ENCODE assay signal across 10 cellular contexts in genomic region chr2:64666810-64667438, GRCh38. TPM values are rescaled to one million over a fixed set of nuclear protein-coding genes. Genes with fewer than 3 reads are reported as not detected.
DNase-seq lines count a peak whose midpoint lies in the region; ATAC-seq and TF ChIP-seq lines count a peak whose summit lies in the region.
"Had no signal": no experiment of that assay in that cellular context is flagged by ENCODE, and none has a peak within 500 bp of the region (broad histone marks: within the 10 kb centered on the region; RNA-seq: fewer than 3 reads in every experiment).

No MANE protein-coding gene starts in this region.

- POLR2A ChIA-PET in CD4-positive, alpha-beta memory T cell (lab: Charles Lee; ENCODE audit: partially characterized antibody), result interaction anchor here (0.6 to 7.5 kb wide), 9 partner anchors 10 to 143 kb away, joined by 3 to 158 read pairs (median 6); partner anchors contain the start of genes AFTPH and SERTAD2

- ATAC-seq in GM19043 (IDR thresholded peaks at IDR 0.05; ENCODE audit: low read depth, unreplicated experiment), result peak; percentile 62
- ATAC-seq in HG03432 (IDR thresholded peaks at IDR 0.05; ENCODE audit: unreplicated experiment), result peak; percentile 84

- no peaks in the 10 kb centered on the region for H3K9me3 ChIP-seq in CD4-positive, alpha-beta memory T cell (ENCODE audit: control insufficient read depth in 1 of 2, low read length in 2 of 2)

- DNase-seq in CD4-positive, alpha-beta memory T cell, result peak in 3 of 5 donors; percentile 12 to 25 (median 18)
- DNase-seq in mesothelial cell of epicardium (ENCODE audit: low spot score in 2 of 2, unreplicated experiment in 2 of 2) (no peak), NCI-H345 treated with DMSO at 0.1 percent for 48 hours (lab: John Stamatoyannopoulos, UW; ENCODE audit: unreplicated experiment) (no peak), NCI-H446 treated with DMSO at 0.1 percent for 48 hours (lab: John Stamatoyannopoulos, UW) (no peak)
- DNase-seq in stimulated activated CD4-positive, alpha-beta T cell treated with anti-CD3 and anti-CD28 coated beads, Interleukin-2, amount 100 ng/mL, for 24 hours, result no peak
- DNase-seq: anterior cingulate cortex had no signal

- H3K27me3 ChIP-seq in CD4-positive, alpha-beta memory T cell (ENCODE audit: insufficient read depth, low read length), result no peaks in the 10 kb centered on the region

- H3K9me3 Mint-ChIP-seq in CD4-positive, alpha-beta memory T cell, result peaks cover 0 to 3% (median 0%) of the 10 kb centered on the region in 8 donors
- H3K9me3 Mint-ChIP-seq in dendritic cell treated with granulocyte-macrophage colony-stimulating factor and Interleukin-4, amounts not matched to agents 40 ng/mL and 50 ng/mL, for 4 days, result no peaks in the 10 kb centered on the region
- no peaks in the 10 kb centered on the region for H3K9me3 Mint-ChIP-seq in mesothelial cell of epicardium

- intact Hi-C loops in CD4-positive, alpha-beta memory T cell (cut with micrococcal nuclease), result loop anchor here (1.0 to 5.0 kb wide), 2 partner anchors 12 to 35 kb away; no protein-coding TSS in a partner anchor
- intact Hi-C loops in dendritic cell treated with granulocyte-macrophage colony-stimulating factor and Interleukin-4, amounts not matched to agents 40 ng/mL and 50 ng/mL, for 4 days (cut with micrococcal nuclease), result no loop called here

- H3K4me3 ChIP-seq in CD4-positive, alpha-beta memory T cell (ENCODE audit: low read length in 2 of 2), result no peak overlapping the region
- H3K4me3 ChIP-seq: SK-N-MC had no signal

- H3K27ac ChIP-seq in CD4-positive, alpha-beta memory T cell (ENCODE audit: low read depth, low read length), result no peak overlapping the region
- H3K27ac ChIP-seq: SK-N-MC had no signal

- H3K27ac Mint-ChIP-seq in CD4-positive, alpha-beta memory T cell, result peak overlapping the region; percentile 61 to 94 (median 67)
- peak overlapping the region; percentile 44 for H3K27ac Mint-ChIP-seq in dendritic cell treated with granulocyte-macrophage colony-stimulating factor and Interleukin-4, amounts not matched to agents 40 ng/mL and 50 ng/mL, for 4 days
- H3K27ac Mint-ChIP-seq in mesothelial cell of epicardium, result no peak overlapping the region

- H3K4me3 Mint-ChIP-seq in CD4-positive, alpha-beta memory T cell, result peak overlapping the region; percentile 1 to 68 (median 35)
- H3K4me3 Mint-ChIP-seq in dendritic cell treated with granulocyte-macrophage colony-stimulating factor and Interleukin-4, amounts not matched to agents 40 ng/mL and 50 ng/mL, for 4 days, result no peak overlapping the region
- no peak overlapping the region for H3K4me3 Mint-ChIP-seq in mesothelial cell of epicardium

- no peaks in the 10 kb centered on the region for H3K36me3 ChIP-seq in CD4-positive, alpha-beta memory T cell (ENCODE audit: insufficient read depth, low read length)

- peaks cover 34% of the 10 kb centered on the region for H3K4me1 ChIP-seq in CD4-positive, alpha-beta memory T cell (ENCODE audit: insufficient read depth, low read length)

- no peaks in the 10 kb centered on the region for H3K27me3 Mint-ChIP-seq in CD4-positive, alpha-beta memory T cell
- no peaks in the 10 kb centered on the region for H3K27me3 Mint-ChIP-seq in dendritic cell treated with granulocyte-macrophage colony-stimulating factor and Interleukin-4, amounts not matched to agents 40 ng/mL and 50 ng/mL, for 4 days
- no peaks in the 10 kb centered on the region for H3K27me3 Mint-ChIP-seq in mesothelial cell of epicardium (ENCODE audit: low read depth)

- no peak for TF ChIP-seq CTCF in mesothelial cell of epicardium (IDR thresholded peaks at IDR 0.05; ENCODE audit: unreplicated experiment)

- H3K36me3 Mint-ChIP-seq in CD4-positive, alpha-beta memory T cell, result peaks cover 0 to 4% of the 10 kb centered on the region in 2 donors
- H3K36me3 Mint-ChIP-seq in dendritic cell treated with granulocyte-macrophage colony-stimulating factor and Interleukin-4, amounts not matched to agents 40 ng/mL and 50 ng/mL, for 4 days (ENCODE audit: low read depth), result no peaks in the 10 kb centered on the region
- H3K36me3 Mint-ChIP-seq in mesothelial cell of epicardium, result peaks cover 2% of the 10 kb centered on the region

- peaks cover 15 to 34% (median 25%) of the 10 kb centered on the region in 4 donors for H3K4me1 Mint-ChIP-seq in CD4-positive, alpha-beta memory T cell
- H3K4me1 Mint-ChIP-seq in dendritic cell treated with granulocyte-macrophage colony-stimulating factor and Interleukin-4, amounts not matched to agents 40 ng/mL and 50 ng/mL, for 4 days (ENCODE audit: low read depth), result peaks cover 26% of the 10 kb centered on the region
- no peaks in the 10 kb centered on the region for H3K4me1 Mint-ChIP-seq in mesothelial cell of epicardium

- CTCF ChIA-PET in CD4-positive, alpha-beta memory T cell (lab: Charles Lee; ENCODE audit: partially characterized antibody), result interaction anchor here (1.1 to 7.6 kb wide), 4 partner anchors 15 to 165 kb away, joined by 3 to 118 read pairs (median 18); partner anchors contain the start of gene SERTAD2

RNA-seq across cellular contexts. Expression of gene SERTAD2, which starts 13.2 kb away (rescaled TPM):
- total RNA-seq in CD4-positive, alpha-beta memory T cell, result 10 to 100 TPM; 23.5 to 24.6 TPM
- 1 to 10 TPM; 2.6 to 5.5 TPM for polyA plus RNA-seq in CD4-positive, alpha-beta memory T cell
- total RNA-seq in mesothelial cell of epicardium, result 39.1 to 42.2 TPM (median 41.5 TPM) in 3 replicates

Comparison
In these comparisons a context has a peak if more than half of its experiments do, and no peak if none do; other contexts are left out.
1. DNase-seq: peak in CD4-positive, alpha-beta memory T cell (3 of 5); none in mesothelial cell of epicardium (0 of 2), NCI-H345 treated with DMSO at 0.1 percent for 48 hours (single experiment), NCI-H446 treated with DMSO at 0.1 percent for 48 hours (single experiment) and stimulated activated CD4-positive, alpha-beta T cell treated with anti-CD3 and anti-CD28 coated beads, Interleukin-2, amount 100 ng/mL, for 24 hours (0 of 2).
2. H3K4me3 Mint-ChIP-seq: peak in CD4-positive, alpha-beta memory T cell (8 of 8); none in dendritic cell treated with granulocyte-macrophage colony-stimulating factor and Interleukin-4, amounts not matched to agents 40 ng/mL and 50 ng/mL, for 4 days (single experiment) and mesothelial cell of epicardium (single experiment).